Comparison of ENCODE assay signal across 8 cellular contexts in the genomic region with DNA sequence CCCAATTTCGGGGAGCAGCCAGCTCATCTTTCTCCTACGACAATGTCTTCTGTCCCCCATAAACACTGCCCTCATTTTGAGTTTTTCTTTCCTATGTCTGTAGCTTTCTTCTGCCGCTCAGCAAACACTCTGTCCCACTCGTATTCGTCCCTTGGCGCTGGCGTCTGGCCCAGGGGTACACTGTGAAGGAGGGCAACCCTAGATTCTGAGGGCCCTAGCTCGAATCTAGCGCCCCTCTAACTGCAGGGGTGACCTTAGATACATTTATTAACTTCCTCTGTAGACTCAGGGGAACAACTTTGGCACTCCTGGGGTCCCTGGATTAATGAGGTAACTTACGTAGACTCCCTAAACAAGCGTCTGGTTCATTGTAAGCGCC. TPM values are rescaled to one million over a fixed set of nuclear protein-coding genes. Genes with fewer than 3 reads are reported as not detected.
A peak's percentile ranks its signal among the peaks of the same experiment; 100 is the strongest.
DNase-seq lines count a peak whose midpoint lies in the region; ATAC-seq and TF ChIP-seq lines count a peak whose summit lies in the region.

No MANE protein-coding gene starts in this region.

- H3K9me3 ChIP-seq in HCT116 (ENCODE audit: control insufficient read depth in 1 of 2, insufficient read depth in 1 of 2, low read depth in 1 of 2, low read length in 2 of 2) (no peaks in the 10 kb centered on the region), left ventricle myocardium inferior (replicated peaks) (no peaks in the 10 kb centered on the region), skeletal muscle tissue (ENCODE audit: control insufficient read depth in 3 of 3, low read length in 3 of 3) (no peaks in the 10 kb centered on the region)

- H3K79me2 ChIP-seq in HCT116 (ENCODE audit: insufficient read depth, low read length): peaks cover 40% of the 10 kb centered on the region

- H3K9me2 ChIP-seq in HCT116 (ENCODE audit: insufficient read depth): no peaks in the 10 kb centered on the region

- H3K4me3 ChIP-seq in HCT116 (replicated peaks in 1 of 2; ENCODE audit: low read depth in 1 of 2, low read length in 2 of 2) (peak overlapping the region; percentile 88), left ventricle myocardium inferior (peak overlapping the region; percentile 98), skeletal muscle tissue (ENCODE audit: low read length in 3 of 3) (peak overlapping the region; percentile 81 to 85 (median 82))

- peak overlapping the region; percentile 81 for H3K9ac ChIP-seq in HCT116 (ENCODE audit: low read length)
- H3K9ac ChIP-seq in skeletal muscle tissue (ENCODE audit: low read depth in 1 of 3, low read length in 3 of 3): peak overlapping the region; percentile 64 to 79 (median 69)

- TF ChIP-seq CTCF in HCT116 (IDR thresholded peaks at IDR 0.05 in 2 of 3, conservative IDR thresholded peaks at IDR 0.05 in 1 of 3; ENCODE audit: borderline replicate concordance in 1 of 3, insufficient read depth in 1 of 3, low read depth in 2 of 3, low read length in 2 of 3) (no peak), VCaP (conservative IDR thresholded peaks at IDR 0.05) (no peak), left ventricle myocardium inferior (IDR thresholded peaks at IDR 0.05; ENCODE audit: borderline replicate concordance) (no peak), foreskin keratinocyte (conservative IDR thresholded peaks at IDR 0.05) (no peak), omental fat pad (IDR thresholded peaks at IDR 0.05) (no peak)

- H3K36me3 ChIP-seq in HCT116 (ENCODE audit: control insufficient read depth in 1 of 2, insufficient read depth in 2 of 2, low read length in 2 of 2): no peaks in the 10 kb centered on the region
- no peaks in the 10 kb centered on the region for H3K36me3 ChIP-seq in left ventricle myocardium inferior
- H3K36me3 ChIP-seq in skeletal muscle tissue (ENCODE audit: control insufficient read depth in 3 of 3, insufficient read depth in 3 of 3, low read length in 3 of 3): no peaks in the 10 kb centered on the region

- no peak for ATAC-seq in HCT116
- no peak for ATAC-seq in HG02571 (IDR thresholded peaks at IDR 0.05; ENCODE audit: unreplicated experiment)
- ATAC-seq in foreskin keratinocyte: no peak
- ATAC-seq in HG03520 (IDR thresholded peaks at IDR 0.05; ENCODE audit: unreplicated experiment): no peak
- ATAC-seq in omental fat pad (ENCODE audit: low FRiP score): no peak

- H3K4me1 ChIP-seq in HCT116 (ENCODE audit: control insufficient read depth in 1 of 2, insufficient read depth in 2 of 2, low read length in 2 of 2): peaks cover 10 to 23% of the 10 kb centered on the region in 2 experiments; a peak in 3 of 4 replicates
- peaks cover 55% of the 10 kb centered on the region for H3K4me1 ChIP-seq in left ventricle myocardium inferior
- peaks cover 17 to 20% (median 20%) of the 10 kb centered on the region in 3 donors for H3K4me1 ChIP-seq in skeletal muscle tissue (ENCODE audit: control insufficient read depth in 3 of 3, insufficient read depth in 3 of 3, low read length in 3 of 3)
- no peaks in the 10 kb centered on the region for H3K4me1 ChIP-seq in foreskin keratinocyte

- no peak for TF ChIP-seq RAD21 in HCT116 (IDR thresholded peaks at IDR 0.05; ENCODE audit: low read depth)

- no peak overlapping the region for H3K27ac ChIP-seq in HCT116 (ENCODE audit: low read depth, low read length)
- peak overlapping the region; percentile 93 for H3K27ac ChIP-seq in VCaP
- peak overlapping the region; percentile 96 for H3K27ac ChIP-seq in left ventricle myocardium inferior (replicated peaks)
- peak overlapping the region; percentile 84 for H3K27ac ChIP-seq in skeletal muscle tissue (ENCODE audit: low read depth, low read length)
- no peak overlapping the region for H3K27ac ChIP-seq in foreskin keratinocyte

- DNase-seq in HCT116 (ENCODE audit: low read depth, low spot score) (no peak), left ventricle myocardium inferior (no peak), foreskin keratinocyte (no peak), omental fat pad (ENCODE audit: low spot score) (no peak)

- BruUV-seq in HCT116 (replicated peaks; lab: Mats Ljungman, UMichigan): no TSS peak

- POLR2A ChIA-PET in HCT116 (lab: Charles Lee): no interaction called here

- no peaks in the 10 kb centered on the region for H4K20me1 ChIP-seq in HCT116 (ENCODE audit: insufficient read depth)

- no peak for TF ChIP-seq POLR2A in HCT116 (IDR thresholded peaks at IDR 0.05; ENCODE audit: borderline replicate concordance, extremely low read depth, insufficient read depth, insufficient read length)

- peak overlapping the region; percentile 98 for H3K4me2 ChIP-seq in HCT116 (ENCODE audit: low read length)

- CTCF ChIA-PET in HCT116 (lab: Charles Lee): interaction anchor here (0.7 to 3.2 kb wide), 6 partner anchors 11 to 170 kb away, joined by 3 to 25 read pairs (median 4); no protein-coding TSS in a partner anchor

- H3K27me3 ChIP-seq in HCT116 (ENCODE audit: insufficient read depth, low read length): no peaks in the 10 kb centered on the region
- H3K27me3 ChIP-seq in left ventricle myocardium inferior (ENCODE audit: low read depth): no peaks in the 10 kb centered on the region
- no peaks in the 10 kb centered on the region for H3K27me3 ChIP-seq in skeletal muscle tissue (ENCODE audit: control insufficient read depth in 3 of 3, insufficient read depth in 3 of 3, low read length in 3 of 3)
- H3K27me3 ChIP-seq in foreskin keratinocyte: no peaks in the 10 kb centered on the region

- RAD21 ChIA-PET in HCT116 (lab: Charles Lee; ENCODE audit: low non-redundant PET in 1 of 2, low total read pairs in 2 of 2, uncharacterized antibody in 2 of 2, unreplicated experiment in 2 of 2): no interaction called here

- intact Hi-C loops in HCT116 (cut with micrococcal nuclease) (loop anchor here (5.0 kb wide), 1 partner anchor 50 kb away; no protein-coding TSS in a partner anchor), left ventricle myocardium inferior (cut with micrococcal nuclease) (loop anchor here (5.0 to 10.0 kb wide), 5 partner anchors 53 to 170 kb away; no protein-coding TSS in a partner anchor)

- peak overlapping the region; percentile 94 for H2AFZ ChIP-seq in HCT116 (ENCODE audit: low read depth, low read length, poor library complexity, severe bottlenecking)

TF ChIP-seq in HCT116, 20 proteins besides CTCF, POLR2A, EP300 and RAD21:
- TF ChIP-seq JUND (IDR thresholded peaks at IDR 0.05): no peak
- no peak for TF ChIP-seq SRF (IDR thresholded peaks at IDR 0.05; ENCODE audit: low read depth)
- TF ChIP-seq, protein P1, sequence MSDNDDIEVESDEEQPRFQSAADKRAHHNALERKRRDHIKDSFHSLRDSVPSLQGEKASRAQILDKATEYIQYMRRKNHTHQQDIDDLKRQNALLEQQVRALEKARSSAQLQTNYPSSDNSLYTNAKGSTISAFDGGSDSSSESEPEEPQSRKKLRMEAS (IDR thresholded peaks at IDR 0.05): no peak
- TF ChIP-seq EZH2 (IDR thresholded peaks at IDR 0.05): no peak
- no peak for TF ChIP-seq YY1 (IDR thresholded peaks at IDR 0.05; ENCODE audit: extremely low read depth, insufficient replicate concordance, low read depth, low read length)
- no peak for TF ChIP-seq ZNF274 (IDR thresholded peaks at IDR 0.05; ENCODE audit: low read depth, low read length)
- no peak for TF ChIP-seq CEBPB (IDR thresholded peaks at IDR 0.05; ENCODE audit: low read depth)
- no peak for TF ChIP-seq FOSL1 (IDR thresholded peaks at IDR 0.05; ENCODE audit: low read depth)
- TF ChIP-seq ELF1 (IDR thresholded peaks at IDR 0.05; ENCODE audit: borderline replicate concordance, low read depth): no peak
- no peak for TF ChIP-seq ZFX (IDR thresholded peaks at IDR 0.05)
- no peak for TF ChIP-seq POLR2AphosphoS5 (IDR thresholded peaks at IDR 0.05; ENCODE audit: low read depth, low read length)
- TF ChIP-seq, protein P2, sequence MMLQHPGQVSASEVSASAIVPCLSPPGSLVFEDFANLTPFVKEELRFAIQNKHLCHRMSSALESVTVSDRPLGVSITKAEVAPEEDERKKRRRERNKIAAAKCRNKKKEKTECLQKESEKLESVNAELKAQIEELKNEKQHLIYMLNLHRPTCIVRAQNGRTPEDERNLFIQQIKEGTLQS (IDR thresholded peaks at IDR 0.05): no peak
- TF ChIP-seq, protein P3, sequence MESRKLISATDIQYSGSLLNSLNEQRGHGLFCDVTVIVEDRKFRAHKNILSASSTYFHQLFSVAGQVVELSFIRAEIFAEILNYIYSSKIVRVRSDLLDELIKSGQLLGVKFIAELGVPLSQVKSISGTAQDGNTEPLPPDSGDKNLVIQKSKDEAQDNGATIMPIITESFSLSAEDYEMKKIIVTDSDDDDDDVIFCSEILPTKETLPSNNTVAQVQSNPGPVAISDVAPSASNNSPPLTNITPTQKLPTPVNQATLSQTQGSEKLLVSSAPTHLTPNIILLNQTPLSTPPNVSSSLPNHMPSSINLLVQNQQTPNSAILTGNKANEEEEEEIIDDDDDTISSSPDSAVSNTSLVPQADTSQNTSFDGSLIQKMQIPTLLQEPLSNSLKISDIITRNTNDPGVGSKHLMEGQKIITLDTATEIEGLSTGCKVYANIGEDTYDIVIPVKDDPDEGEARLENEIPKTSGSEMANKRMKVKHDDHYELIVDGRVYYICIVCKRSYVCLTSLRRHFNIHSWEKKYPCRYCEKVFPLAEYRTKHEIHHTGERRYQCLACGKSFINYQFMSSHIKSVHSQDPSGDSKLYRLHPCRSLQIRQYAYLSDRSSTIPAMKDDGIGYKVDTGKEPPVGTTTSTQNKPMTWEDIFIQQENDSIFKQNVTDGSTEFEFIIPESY (IDR thresholded peaks at IDR 0.05; ENCODE audit: extremely low read depth, insufficient replicate concordance, low read length): no peak
- no peak for TF ChIP-seq SIN3A (IDR thresholded peaks at IDR 0.05; ENCODE audit: low read depth)
- no peak for TF ChIP-seq EZH2phosphoT487 (IDR thresholded peaks at IDR 0.05; ENCODE audit: borderline replicate concordance)

RNA-seq across cellular contexts. Expression of a gene that starts 0.7 kb away (rescaled TPM):
- total RNA-seq in HCT116 (2021; ENCODE audit: unreplicated experiment): 15.6 TPM
- 6.1 and 6.9 TPM in 2 replicates for polyA plus RNA-seq in HCT116 (2012)
- 13.1 TPM for total RNA-seq in left ventricle myocardium inferior
- total RNA-seq in skeletal muscle tissue: 17.7 TPM
- total RNA-seq in foreskin keratinocyte: 13.8 and 15.8 TPM in 2 replicates
- 3.9 and 5.3 TPM in 2 replicates for polyA plus RNA-seq in foreskin keratinocyte
- 10 to 100 TPM in 3 of 4 donors, 1 to 10 TPM in 1; 9.7 to 43.7 (median 16.5) TPM for total RNA-seq in omental fat pad

Comparison
In these comparisons a context has a peak if more than half of its experiments do, and no peak if none do; other contexts are left out.
1. H3K27ac ChIP-seq: peak in VCaP (single experiment), left ventricle myocardium inferior (single experiment) and skeletal muscle tissue (single experiment); none in HCT116 (single experiment) and foreskin keratinocyte (single experiment).
2. Peak in every context shown above with its lines, with median percentiles within 50 percentile points of each other: H3K4me3 ChIP-seq.